Comparison of ENCODE assay signal across 1 cellular context in genomic region chr15:38251726-38252480, GRCh38.
TF ChIP-seq lines count a peak whose summit lies in the region.

No MANE protein-coding gene starts in this region.

TF ChIP-seq in HEK293, 187 proteins besides CTCF, POLR2A, EP300 and RAD21 (continued from another document):
- TF ChIP-seq MEIS1 (CRISPR knock-in tag; IDR thresholded peaks at IDR 0.05; ENCODE audit: borderline replicate concordance) (no peak), ZNF146 (tag by site-specific recombination; IDR thresholded peaks at IDR 0.05) (peak; percentile 79), HIC1 (tag by site-specific recombination; IDR thresholded peaks at IDR 0.05) (peak; percentile 74; the same call in 1 of the 2 replicates), ZNF157 (tag by site-specific recombination; IDR thresholded peaks at IDR 0.05) (no peak), ZBTB20 (tag by site-specific recombination; IDR thresholded peaks at IDR 0.05) (peak; percentile 79), ZNF600 (tag by site-specific recombination; IDR thresholded peaks at IDR 0.05) (peak; percentile 97; the same call in 1 of the 2 replicates), ZNF138 (tag by site-specific recombination; IDR thresholded peaks at IDR 0.05; ENCODE audit: borderline replicate concordance) (no peak), INSM2 (tag by site-specific recombination; IDR thresholded peaks at IDR 0.05) (no peak; the same call in 1 of the 2 replicates), ZBTB10 (tag by site-specific recombination; IDR thresholded peaks at IDR 0.05) (peak; percentile 96), ZNF132 (tag by site-specific recombination; IDR thresholded peaks at IDR 0.05; ENCODE audit: borderline replicate concordance) (no peak), ZNF10 (tag by site-specific recombination; IDR thresholded peaks at IDR 0.05) (0 out of 2 replicates have a peak, but pooled peaks have one; percentile 41), ZNF580 (tag by site-specific recombination; IDR thresholded peaks at IDR 0.05) (peak; percentile 45), ZNF704 (tag by site-specific recombination; IDR thresholded peaks at IDR 0.05) (no peak), MYNN (tag by site-specific recombination; IDR thresholded peaks at IDR 0.05; ENCODE audit: borderline replicate concordance) (no peak), ZNF660 (tag by site-specific recombination; IDR thresholded peaks at IDR 0.05) (0 out of 2 replicates have a peak, but pooled peaks have one; percentile 43), KLF10 (tag by site-specific recombination; IDR thresholded peaks at IDR 0.05) (peak; percentile 59; the same call in 1 of the 2 replicates), ZNF18 (tag by site-specific recombination; IDR thresholded peaks at IDR 0.05) (peak; percentile 67), ZNF350 (tag by site-specific recombination; IDR thresholded peaks at IDR 0.05) (peak; percentile 32; the same call in 1 of the 2 replicates), HOXC10 (CRISPR knock-in tag; IDR thresholded peaks at IDR 0.05) (no peak), ZNF555 (tag by site-specific recombination; conservative IDR thresholded peaks at IDR 0.05) (no peak), TCF7L2 (IDR thresholded peaks at IDR 0.05; ENCODE audit: borderline replicate concordance, low read depth, low read length) (no peak), ZNF549 (tag by site-specific recombination; IDR thresholded peaks at IDR 0.05) (no peak), ATF2 (tag by site-specific recombination; IDR thresholded peaks at IDR 0.05; ENCODE audit: low read depth) (peak; percentile 36; the same call in 1 of the 2 replicates), SP3 (tag by site-specific recombination; IDR thresholded peaks at IDR 0.05) (peak; percentile 83), ZBTB48 (tag by site-specific recombination; IDR thresholded peaks at IDR 0.05) (0 out of 2 replicates have a peak, but pooled peaks have one; percentile 81), ZBTB44 (tag by site-specific recombination; IDR thresholded peaks at IDR 0.05) (peak; percentile 74), ZNF501 (tag by site-specific recombination; IDR thresholded peaks at IDR 0.05) (peak; percentile 91; the same call in 1 of the 2 replicates), SP7 (tag by site-specific recombination; IDR thresholded peaks at IDR 0.05) (peak; percentile 85), ZFP3 (tag by site-specific recombination; IDR thresholded peaks at IDR 0.05; ENCODE audit: low read depth) (peak; percentile 42; the same call in 1 of the 2 replicates), ZEB2 (tag by site-specific recombination; IDR thresholded peaks at IDR 0.05) (peak; percentile 96), SCRT2 (tag by site-specific recombination; IDR thresholded peaks at IDR 0.05) (peak; percentile 38; the same call in 1 of the 2 replicates), KLF17 (tag by site-specific recombination; IDR thresholded peaks at IDR 0.05) (peak; percentile 82), BCL11B (tag by site-specific recombination; IDR thresholded peaks at IDR 0.05; ENCODE audit: low read depth) (no peak), PRDM6 (tag by site-specific recombination; IDR thresholded peaks at IDR 0.05) (no peak), ZBTB7A (tag by site-specific recombination; IDR thresholded peaks at IDR 0.05; ENCODE audit: low read depth) (peak; percentile 81), ZIC2 (tag by site-specific recombination; IDR thresholded peaks at IDR 0.05) (0 out of 2 replicates have a peak, but pooled peaks have one; percentile 8), ZNF692 (tag by site-specific recombination; IDR thresholded peaks at IDR 0.05) (peak; percentile 63; the same call in 1 of the 2 replicates), ZNF76 (tag by site-specific recombination; IDR thresholded peaks at IDR 0.05; ENCODE audit: borderline replicate concordance, low read depth) (peak; percentile 76), SETDB1 (IDR thresholded peaks at IDR 0.05; ENCODE audit: insufficient read length, low read length) (no peak)
